Comparison of ENCODE assay signal across 21 cellular contexts in genomic region chr2:237279012-237279768, GRCh38.
DNase-seq lines count a peak whose midpoint lies in the region; ATAC-seq, FAIRE-seq and TF ChIP-seq lines count a peak whose summit lies in the region.
"Had no signal": no experiment of that assay in that cellular context is flagged by ENCODE, and none has a peak within 500 bp of the region (broad histone marks: within the 10 kb centered on the region; RNA-seq: fewer than 3 reads in every experiment).

No MANE protein-coding gene starts in this region.

- H3K27me3 ChIP-seq in ACC112 (ENCODE audit: insufficient read depth, low read length): no peaks in the 10 kb centered on the region
- no peaks in the 10 kb centered on the region for H3K27me3 ChIP-seq in astrocyte (ENCODE audit: insufficient read depth, low read length)
- no peaks in the 10 kb centered on the region for H3K27me3 ChIP-seq in right atrium auricular region
- H3K27me3 ChIP-seq in sigmoid colon: no peaks in the 10 kb centered on the region

- no peak for TF ChIP-seq POLR2A in sigmoid colon (IDR thresholded peaks at IDR 0.05)

- peaks cover 26% of the 10 kb centered on the region for H3K4me1 Mint-ChIP-seq in astrocyte (ENCODE audit: low read depth, unreplicated experiment)
- H3K4me1 Mint-ChIP-seq: CD4-positive, CD25-positive, alpha-beta regulatory T cell; stimulated activated naive CD8-positive, alpha-beta T cell treated with anti-CD3 and anti-CD28 coated beads, Interleukin-15, amount 100 ng/mL, for 72 hours had no signal

- H3K79me2 ChIP-seq in ACC112 (ENCODE audit: control insufficient read depth, insufficient read depth, low read length, unreplicated experiment) (no peaks in the 10 kb centered on the region), astrocyte (ENCODE audit: insufficient read depth, low read length) (no peaks in the 10 kb centered on the region)

- peaks cover 12% of the 10 kb centered on the region for H3K9me3 Mint-ChIP-seq in astrocyte (ENCODE audit: unreplicated experiment)
- H3K9me3 Mint-ChIP-seq: activated T-cell treated with anti-CD3 and anti-CD28 coated beads, Interleukin-2, amount 50 U/mL, for 24 hours; stimulated activated naive CD8-positive, alpha-beta T cell treated with anti-CD3 and anti-CD28 coated beads, Interleukin-15, amount 100 ng/mL, for 72 hours had no signal

- H3K36me3 ChIP-seq in ACC112 (ENCODE audit: insufficient read depth, low read length) (no peaks in the 10 kb centered on the region), astrocyte (ENCODE audit: insufficient read depth, low read length) (no peaks in the 10 kb centered on the region), right atrium auricular region (no peaks in the 10 kb centered on the region), sigmoid colon (no peaks in the 10 kb centered on the region)
- H3K36me3 ChIP-seq: neutrophil had no signal

- peak overlapping the region; percentile 83 for H3K9ac ChIP-seq in astrocyte (ENCODE audit: low read length)

- FAIRE-seq in astrocyte (lab: Jason Lieb, UNC): no peak
- FAIRE-seq: A204.1, K562 had no signal

- intact Hi-C loops in sigmoid colon (cut with DNase I): no loop called here

- DNase-seq in astrocyte (ENCODE audit: low read depth) (no peak), right atrium auricular region (ENCODE audit: low spot score) (no peak), sigmoid colon (peak; percentile 68), dedifferentiated amniotic fluid mesenchymal stem cell (ENCODE audit: extremely low spot score) (no peak), NCI-H2227 (lab: John Stamatoyannopoulos, UW; ENCODE audit: unreplicated experiment) (no peak), activated gamma-delta T cell (lab: John Stamatoyannopoulos, UW) (no peak)
- DNase-seq: activated CD4-positive, alpha-beta T cell treated with anti-CD3 and anti-CD28 coated beads, Interleukin-2, amount 50 U/mL, for 1 hour; activated T-cell treated with anti-CD3 and anti-CD28 coated beads, Interleukin-2, amount 50 U/mL, for 24 hours; CD4-positive, CD25-positive, alpha-beta regulatory T cell; dermis blood vessel endothelial cell; DND-41; H9; mammary epithelial cell; NCI-H1105; NCI-H2227 treated with DMSO at 0.1 percent for 48 hours; stimulated activated naive CD8-positive, alpha-beta T cell treated with anti-CD3 and anti-CD28 coated beads, Interleukin-15, amount 100 ng/mL, for 72 hours had no signal

- WGBS in sigmoid colon, 2 donors: 74 to 82% methylated on average over 9 of the region's 9 CpGs

- H3K4me3 Mint-ChIP-seq in astrocyte (ENCODE audit: unreplicated experiment): no peak overlapping the region
- H3K4me3 Mint-ChIP-seq: activated T-cell treated with anti-CD3 and anti-CD28 coated beads, Interleukin-2, amount 50 U/mL, for 24 hours; CD4-positive, CD25-positive, alpha-beta regulatory T cell; H9; stimulated activated naive CD8-positive, alpha-beta T cell treated with anti-CD3 and anti-CD28 coated beads, Interleukin-15, amount 100 ng/mL, for 72 hours had no signal

- no peak for TF ChIP-seq EP300 in sigmoid colon (IDR thresholded peaks at IDR 0.05)

- H3K4me2 ChIP-seq in astrocyte (ENCODE audit: low read length): peak overlapping the region; percentile 43

- H3K27me3 Mint-ChIP-seq in astrocyte (ENCODE audit: low read depth, unreplicated experiment): no peaks in the 10 kb centered on the region

- no peaks in the 10 kb centered on the region for H3K36me3 Mint-ChIP-seq in astrocyte (ENCODE audit: low read depth, unreplicated experiment)
- H3K36me3 Mint-ChIP-seq: CD4-positive, CD25-positive, alpha-beta regulatory T cell had no signal

- no peak overlapping the region for H3K4me3 ChIP-seq in ACC112 (ENCODE audit: low read depth, low read length)
- no peak overlapping the region for H3K4me3 ChIP-seq in astrocyte (ENCODE audit: insufficient read depth, low read depth, low read length)
- H3K4me3 ChIP-seq in right atrium auricular region: no peak overlapping the region
- no peak overlapping the region for H3K4me3 ChIP-seq in sigmoid colon
- H3K4me3 ChIP-seq: K562 had no signal

- no peak for TF ChIP-seq CTCF in astrocyte (IDR thresholded peaks at IDR 0.05; ENCODE audit: insufficient read depth, low read depth, low read length)
- TF ChIP-seq CTCF in right atrium auricular region (IDR thresholded peaks at IDR 0.05): no peak
- no peak for TF ChIP-seq CTCF in sigmoid colon (IDR thresholded peaks at IDR 0.05)

- no peak for ATAC-seq in HG02852 (IDR thresholded peaks at IDR 0.05; ENCODE audit: unreplicated experiment)
- ATAC-seq: K562; stimulated activated naive CD8-positive, alpha-beta T cell treated with anti-CD3 and anti-CD28 coated beads, Interleukin-15, amount 100 ng/mL, for 72 hours had no signal

- no peaks in the 10 kb centered on the region for H3K9me3 ChIP-seq in astrocyte (ENCODE audit: insufficient read depth, low read depth, low read length)
- H3K9me3 ChIP-seq in right atrium auricular region: no peaks in the 10 kb centered on the region
- H3K9me3 ChIP-seq in sigmoid colon: peaks cover 0 to 5% (median 0%) of the 10 kb centered on the region in 4 donors
- H3K9me3 ChIP-seq: neutrophil had no signal

- no peaks in the 10 kb centered on the region for H4K20me1 ChIP-seq in astrocyte (ENCODE audit: insufficient read depth, low read length)

- peak overlapping the region; percentile 68 for H3K27ac Mint-ChIP-seq in astrocyte (ENCODE audit: unreplicated experiment)
- H3K27ac Mint-ChIP-seq: activated T-cell treated with anti-CD3 and anti-CD28 coated beads, Interleukin-2, amount 50 U/mL, for 24 hours; stimulated activated naive CD8-positive, alpha-beta T cell treated with anti-CD3 and anti-CD28 coated beads, Interleukin-15, amount 100 ng/mL, for 72 hours had no signal

- H3K27ac ChIP-seq in ACC112 (ENCODE audit: low read depth, low read length): peak overlapping the region; percentile 98
- H3K27ac ChIP-seq in astrocyte (ENCODE audit: low read depth, low read length): peak overlapping the region; percentile 98
- H3K27ac ChIP-seq in right atrium auricular region: peak overlapping the region; percentile 56 to 58
- peak overlapping the region; percentile 56 to 87 (median 84) for H3K27ac ChIP-seq in sigmoid colon
- H3K27ac ChIP-seq: neutrophil had no signal

- H2AFZ ChIP-seq in ACC112 (ENCODE audit: low read length, unreplicated experiment): peak overlapping the region; percentile 78
- H2AFZ ChIP-seq in astrocyte (ENCODE audit: low read depth, low read length): peak overlapping the region; percentile 16

- peaks cover 66% of the 10 kb centered on the region for H3K4me1 ChIP-seq in ACC112 (ENCODE audit: control insufficient read depth, insufficient read depth, low read length, unreplicated experiment)
- peaks cover 45% of the 10 kb centered on the region for H3K4me1 ChIP-seq in astrocyte (ENCODE audit: insufficient read depth, low read length)
- peaks cover 0 to 5% of the 10 kb centered on the region in 2 donors for H3K4me1 ChIP-seq in right atrium auricular region
- H3K4me1 ChIP-seq in sigmoid colon: peaks cover 0 to 58% (median 54%) of the 10 kb centered on the region in 4 donors
